In the genomic region with DNA sequence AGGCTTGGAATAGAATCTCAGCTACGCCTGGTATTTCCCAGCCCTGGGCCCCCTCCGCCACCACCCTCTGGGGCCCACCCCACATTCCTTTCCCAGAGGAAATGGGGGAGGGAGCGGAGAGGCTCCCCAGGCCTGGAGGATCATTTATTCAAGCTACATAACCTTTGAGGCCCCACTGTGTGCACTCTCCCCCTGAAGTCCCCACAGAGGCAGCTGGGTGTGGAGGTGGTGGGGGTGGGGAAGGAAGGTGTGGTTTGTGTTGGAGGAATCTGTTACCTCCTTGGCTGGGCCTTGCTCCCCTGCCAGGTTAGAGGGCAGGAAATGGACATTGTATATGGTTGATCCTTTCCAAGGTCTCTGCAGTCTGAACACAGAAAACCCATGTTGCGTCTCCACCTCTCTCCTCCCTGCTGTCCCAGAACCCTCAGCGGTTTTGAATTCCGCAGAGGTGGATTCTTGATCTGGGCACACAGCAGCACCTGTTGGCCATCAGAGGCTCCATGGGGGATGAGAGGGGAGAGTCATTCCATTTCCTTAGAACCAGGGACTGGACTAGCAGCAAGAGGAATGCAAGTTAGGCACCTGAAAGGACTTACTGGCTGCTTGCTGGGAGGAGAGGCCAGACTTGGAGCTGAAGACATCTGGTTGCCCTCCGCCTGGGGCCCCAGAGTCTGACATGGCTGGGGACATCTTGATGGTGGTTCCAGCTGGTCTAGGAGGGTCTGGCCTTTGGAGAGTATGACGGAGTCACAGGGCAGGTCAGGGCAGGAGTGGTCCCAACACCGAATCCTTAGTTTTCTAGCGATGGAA, we compare ENCODE assay signal across 9 cellular contexts. TPM values are rescaled to one million over a fixed set of nuclear protein-coding genes. Genes with fewer than 3 reads are reported as not detected.
DNase-seq lines count a peak whose midpoint lies in the region; ATAC-seq lines count a peak whose summit lies in the region.
"Had no signal": no experiment of that assay in that cellular context is flagged by ENCODE, and none has a peak within 500 bp of the region (broad histone marks: within the 10 kb centered on the region; RNA-seq: fewer than 3 reads in every experiment).

No MANE protein-coding gene starts in this region.

- H3K4me3 Mint-ChIP-seq in activated CD8-positive, alpha-beta T cell treated with anti-CD3 and anti-CD28 coated beads, Interleukin-2, amount 10 ng/mL, durations not matched to agents 7 days and 5 days = no peak overlapping the region
- H3K4me3 Mint-ChIP-seq: activated naive CD8-positive, alpha-beta T cell treated with anti-CD3 and anti-CD28 coated beads, Interleukin-2, amount 10 ng/mL, durations not matched to agents 7 days and 5 days had no signal

- peak; percentile 49 for DNase-seq in LHCN-M2 (ENCODE audit: low read depth)
- DNase-seq in dermis blood vessel endothelial cell = peak; percentile 91
- DNase-seq in left lobe of liver (ENCODE audit: low spot score) = no peak
- peak; percentile 75 for DNase-seq in ureter (ENCODE audit: low spot score)
- DNase-seq in ecto neural progenitor cell (ENCODE audit: low spot score) = no peak
- DNase-seq in KBM-7 = no peak
- DNase-seq in activated CD8-positive, alpha-beta T cell treated with anti-CD3 and anti-CD28 coated beads, Interleukin-2, amount 10 ng/mL, durations not matched to agents 7 days and 5 days = no peak
- DNase-seq in NCI-H2227 treated with DMSO at 0.1 percent for 48 hours (lab: John Stamatoyannopoulos, UW) = no peak
- DNase-seq: activated naive CD8-positive, alpha-beta T cell treated with anti-CD3 and anti-CD28 coated beads, Interleukin-2, amount 10 ng/mL, durations not matched to agents 7 days and 5 days had no signal

- H3K36me3 Mint-ChIP-seq in activated CD8-positive, alpha-beta T cell treated with anti-CD3 and anti-CD28 coated beads, Interleukin-2, amount 10 ng/mL, durations not matched to agents 7 days and 5 days (ENCODE audit: low read depth) = no peaks in the 10 kb centered on the region
- H3K36me3 Mint-ChIP-seq: activated naive CD8-positive, alpha-beta T cell treated with anti-CD3 and anti-CD28 coated beads, Interleukin-2, amount 10 ng/mL, durations not matched to agents 7 days and 5 days had no signal

- peaks cover 31% of the 10 kb centered on the region for H3K27me3 Mint-ChIP-seq in activated CD8-positive, alpha-beta T cell treated with anti-CD3 and anti-CD28 coated beads, Interleukin-2, amount 10 ng/mL, durations not matched to agents 7 days and 5 days (ENCODE audit: low read depth)

- in situ Hi-C loops in KBM-7 (cut with MboI; ENCODE audit: low pct_unique_long_range_greater_than_20kb, low sequenced_read_pairs) = no loop called here

- no peaks in the 10 kb centered on the region for H3K9me3 Mint-ChIP-seq in activated CD8-positive, alpha-beta T cell treated with anti-CD3 and anti-CD28 coated beads, Interleukin-2, amount 10 ng/mL, durations not matched to agents 7 days and 5 days (ENCODE audit: insufficient read depth)
- H3K9me3 Mint-ChIP-seq: activated naive CD8-positive, alpha-beta T cell treated with anti-CD3 and anti-CD28 coated beads, Interleukin-2, amount 10 ng/mL, durations not matched to agents 7 days and 5 days had no signal

- POLR2A ChIA-PET in activated CD8-positive, alpha-beta T cell treated with anti-CD3 and anti-CD28 coated beads, Interleukin-2, amount 10 ng/mL, durations not matched to agents 7 days and 5 days (lab: Charles Lee) = interaction anchor here (1.0 kb wide), 1 partner anchor 12 kb away, joined by 3 read pairs; no protein-coding TSS in a partner anchor

- CTCF ChIA-PET in activated CD8-positive, alpha-beta T cell treated with anti-CD3 and anti-CD28 coated beads, Interleukin-2, amount 10 ng/mL, durations not matched to agents 7 days and 5 days (lab: Charles Lee) = interaction anchor here (1.5 kb wide), 1 partner anchor 27 kb away, joined by 4 read pairs; no protein-coding TSS in a partner anchor

- ATAC-seq in left lobe of liver = peak; percentile 26
- no peak for ATAC-seq in activated CD8-positive, alpha-beta T cell treated with anti-CD3 and anti-CD28 coated beads, Interleukin-2, amount 10 ng/mL, durations not matched to agents 7 days and 5 days

- H3K27ac Mint-ChIP-seq in activated CD8-positive, alpha-beta T cell treated with anti-CD3 and anti-CD28 coated beads, Interleukin-2, amount 10 ng/mL, durations not matched to agents 7 days and 5 days = no peak overlapping the region
- H3K27ac Mint-ChIP-seq: activated naive CD8-positive, alpha-beta T cell treated with anti-CD3 and anti-CD28 coated beads, Interleukin-2, amount 10 ng/mL, durations not matched to agents 7 days and 5 days had no signal

- H3K4me1 Mint-ChIP-seq in activated CD8-positive, alpha-beta T cell treated with anti-CD3 and anti-CD28 coated beads, Interleukin-2, amount 10 ng/mL, durations not matched to agents 7 days and 5 days (ENCODE audit: low read depth) = peaks cover 13% of the 10 kb centered on the region

RNA-seq across cellular contexts. Expression of gene ARHGAP23, which starts 23.0 kb away (rescaled TPM):
- 20.8 and 31.7 TPM in 2 replicates for total RNA-seq in LHCN-M2 (2014; rRNA removed)
- polyA plus RNA-seq in LHCN-M2 (2012) = 56.8 TPM
- total RNA-seq in dermis blood vessel endothelial cell = 34.9 and 104 TPM in 2 replicates
- total RNA-seq in left lobe of liver = 3.3 TPM
- 367 TPM for total RNA-seq in ureter
- total RNA-seq in activated CD8-positive, alpha-beta T cell treated with anti-CD3 and anti-CD28 coated beads, Interleukin-2, amount 10 ng/mL, durations not matched to agents 7 days and 5 days = under 1 TPM; 0.24 to 0.47 TPM

Comparison
In these comparisons a context has a peak if more than half of its experiments do, and no peak if none do; other contexts are left out.
1. DNase-seq: peak in LHCN-M2 (single experiment), dermis blood vessel endothelial cell (single experiment) and ureter (single experiment); none in left lobe of liver (single experiment), ecto neural progenitor cell (single experiment), KBM-7 (single experiment), activated CD8-positive, alpha-beta T cell treated with anti-CD3 and anti-CD28 coated beads, Interleukin-2, amount 10 ng/mL, durations not matched to agents 7 days and 5 days (single experiment) and NCI-H2227 treated with DMSO at 0.1 percent for 48 hours (single experiment).